ENCODE assay signal across 2 cellular contexts in genomic region chr11:102375720-102376399, GRCh38.
TF ChIP-seq lines count a peak whose summit lies in the region.

No MANE protein-coding gene starts in this region.

TF ChIP-seq in HEK293T, 16 proteins besides CTCF, POLR2A, EP300 and RAD21:
- TF ChIP-seq NFRKB (IDR thresholded peaks at IDR 0.05) (no peak), CTBP1 (IDR thresholded peaks at IDR 0.05; ENCODE audit: borderline replicate concordance) (no peak), HDGF (IDR thresholded peaks at IDR 0.05; ENCODE audit: borderline replicate concordance) (no peak), SP1 (IDR thresholded peaks at IDR 0.05) (no peak), FOXK2 (IDR thresholded peaks at IDR 0.05) (no peak), ELF4 (IDR thresholded peaks at IDR 0.05) (no peak)
- TF ChIP-seq, protein P1, sequence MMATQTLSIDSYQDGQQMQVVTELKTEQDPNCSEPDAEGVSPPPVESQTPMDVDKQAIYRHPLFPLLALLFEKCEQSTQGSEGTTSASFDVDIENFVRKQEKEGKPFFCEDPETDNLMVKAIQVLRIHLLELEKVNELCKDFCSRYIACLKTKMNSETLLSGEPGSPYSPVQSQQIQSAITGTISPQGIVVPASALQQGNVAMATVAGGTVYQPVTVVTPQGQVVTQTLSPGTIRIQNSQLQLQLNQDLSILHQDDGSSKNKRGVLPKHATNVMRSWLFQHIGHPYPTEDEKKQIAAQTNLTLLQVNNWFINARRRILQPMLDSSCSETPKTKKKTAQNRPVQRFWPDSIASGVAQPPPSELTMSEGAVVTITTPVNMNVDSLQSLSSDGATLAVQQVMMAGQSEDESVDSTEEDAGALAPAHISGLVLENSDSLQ (IDR thresholded peaks at IDR 0.05): peak; percentile 47; the same call in 1 of the 2 replicates
TF ChIP-seq in HEK293T: peak in this region for 1.

TF ChIP-seq in K562, 482 proteins besides CTCF, POLR2A, EP300 and RAD21:
- TF ChIP-seq PTRF (tag; IDR thresholded peaks at IDR 0.05): no peak
- TF ChIP-seq ZNF780A (CRISPR knock-in tag; IDR thresholded peaks at IDR 0.05): no peak
- TF ChIP-seq ZNF282 (CRISPR knock-in tag; IDR thresholded peaks at IDR 0.05): no peak
- no peak for TF ChIP-seq MYC (IDR thresholded peaks at IDR 0.05; ENCODE audit: low read depth, low read length)
- no peak for TF ChIP-seq MYC (CRISPR knock-in tag; IDR thresholded peaks at IDR 0.05; ENCODE audit: borderline replicate concordance, low read depth)
- TF ChIP-seq FOXM1 (IDR thresholded peaks at IDR 0.05; ENCODE audit: low read depth): no peak
- TF ChIP-seq FOXM1 (CRISPR knock-in tag; IDR thresholded peaks at IDR 0.05; ENCODE audit: low read depth): no peak
- no peak for TF ChIP-seq EHMT2 (IDR thresholded peaks at IDR 0.05)
- no peak for TF ChIP-seq FOXP4 (CRISPR knock-in tag; IDR thresholded peaks at IDR 0.05; ENCODE audit: borderline replicate concordance)
- no peak for TF ChIP-seq STAT5B (CRISPR knock-in tag; IDR thresholded peaks at IDR 0.05)
- peak; percentile 52 for TF ChIP-seq RBM25 (IDR thresholded peaks at IDR 0.05; ENCODE audit: low read depth, low read length, severe bottlenecking)
- TF ChIP-seq BCOR (IDR thresholded peaks at IDR 0.05): 0 out of 2 replicates have a peak, but pooled peaks have one; percentile 15
- no peak for TF ChIP-seq HIVEP1 (CRISPR knock-in tag; IDR thresholded peaks at IDR 0.05)
- no peak for TF ChIP-seq MAFK (IDR thresholded peaks at IDR 0.05; ENCODE audit: low read length)
TF ChIP-seq in K562: peak in this region for 2.
